Comparison of ENCODE assay signal across 20 cellular contexts in genomic region chr5:69250593-69250992, GRCh38. TPM values are rescaled to one million over a fixed set of nuclear protein-coding genes. Genes with fewer than 3 reads are reported as not detected.
A peak's percentile ranks its signal among the peaks of the same experiment; 100 is the strongest.
DNase-seq lines count a peak whose midpoint lies in the region; FAIRE-seq and TF ChIP-seq lines count a peak whose summit lies in the region.
"Had no signal": no experiment of that assay in that cellular context is flagged by ENCODE, and none has a peak within 500 bp of the region (broad histone marks: within the 10 kb centered on the region; RNA-seq: fewer than 3 reads in every experiment).

No MANE protein-coding gene starts in this region.

- H3K4ac ChIP-seq in trophoblast cell (ENCODE audit: low read depth, low read length), result peak overlapping the region; percentile 66
- H3K4ac ChIP-seq in neuronal stem cell (ENCODE audit: low read length), result no peak overlapping the region

- no peak overlapping the region for H3K9ac ChIP-seq in HUES6 (ENCODE audit: low read length)
- no peak overlapping the region for H3K9ac ChIP-seq in astrocyte (ENCODE audit: low read length)
- no peak overlapping the region for H3K9ac ChIP-seq in trophoblast cell (ENCODE audit: low read length)
- H3K9ac ChIP-seq in neuronal stem cell (ENCODE audit: low read depth, low read length, poor library complexity), result no peak overlapping the region

- peaks cover 79% of the 10 kb centered on the region for H4K20me1 ChIP-seq in astrocyte (ENCODE audit: insufficient read depth, low read length)

- peak overlapping the region; percentile 67 for H4K12ac ChIP-seq in trophoblast cell (ENCODE audit: low read depth, low read length)

- peaks cover 14% of the 10 kb centered on the region for H3K36me3 Mint-ChIP-seq in activated naive CD4-positive, alpha-beta T cell treated with anti-CD3 and anti-CD28 coated beads for 36 hours (ENCODE audit: low read depth)
- peaks cover 22% of the 10 kb centered on the region for H3K36me3 Mint-ChIP-seq in activated naive CD4-positive, alpha-beta T cell treated with anti-CD3 and anti-CD28 coated beads, Interleukin-2, amount 10 ng/mL, durations not matched to agents 7 days and 5 days
- peaks cover 18% of the 10 kb centered on the region for H3K36me3 Mint-ChIP-seq in astrocyte (ENCODE audit: low read depth, unreplicated experiment)

- H3K79me2 ChIP-seq in astrocyte (ENCODE audit: insufficient read depth, low read length), result peaks cover 81% of the 10 kb centered on the region
- peaks cover 8% of the 10 kb centered on the region for H3K79me2 ChIP-seq in trophoblast cell (ENCODE audit: control insufficient read depth, insufficient read depth, low read length, poor library complexity)

- no peak overlapping the region for H2BK15ac ChIP-seq in neuronal stem cell (ENCODE audit: low read length)

- H2AK5ac ChIP-seq in trophoblast cell (ENCODE audit: low read length), result peak overlapping the region; percentile 65
- no peak overlapping the region for H2AK5ac ChIP-seq in neuronal stem cell (ENCODE audit: low read depth, low read length)

- no CpG with 5 or more reads among the region's 2 CpGs for WGBS in trophoblast cell (ENCODE audit: extremely low coverage, insufficient coverage, insufficient read length)
- WGBS in neuronal stem cell (ENCODE audit: extremely low coverage in 2 of 2, insufficient read length in 2 of 2, insufficient replicate concordance in 1 of 2), 2 donors, result no CpG with 5 or more reads among the region's 2 CpGs

- H4K91ac ChIP-seq in trophoblast cell (ENCODE audit: low read depth, low read length), result peak overlapping the region; percentile 69
- no peak overlapping the region for H4K91ac ChIP-seq in neuronal stem cell (ENCODE audit: low read depth, low read length, poor library complexity)

- CTCF ChIA-PET in activated naive CD4-positive, alpha-beta T cell treated with anti-CD3 and anti-CD28 coated beads for 36 hours (lab: Charles Lee), result no interaction called here
- CTCF ChIA-PET in activated naive CD4-positive, alpha-beta T cell treated with anti-CD3 and anti-CD28 coated beads, Interleukin-2, amount 10 ng/mL, durations not matched to agents 7 days and 5 days (lab: Charles Lee), result no interaction called here

- H3K9me3 ChIP-seq in HUES6 (ENCODE audit: control insufficient read depth, insufficient read depth, low read depth, low read length) (no peaks in the 10 kb centered on the region), astrocyte (ENCODE audit: insufficient read depth, low read depth, low read length) (no peaks in the 10 kb centered on the region), trophoblast cell (ENCODE audit: insufficient read depth, low read depth, low read length) (no peaks in the 10 kb centered on the region), neuronal stem cell (replicated peaks in 1 of 2; ENCODE audit: control insufficient read depth in 2 of 2, insufficient read depth in 1 of 2, low read depth in 1 of 2, low read length in 2 of 2) (no peaks in the 10 kb centered on the region)
- H3K9me3 ChIP-seq: SJSA1 had no signal

- H3K4me2 ChIP-seq in astrocyte (ENCODE audit: low read length) (no peak overlapping the region), trophoblast cell (ENCODE audit: low read length) (no peak overlapping the region), neuronal stem cell (ENCODE audit: insufficient read depth, low read length, poor library complexity, severe bottlenecking) (no peak overlapping the region)

- H2BK120ac ChIP-seq in trophoblast cell (ENCODE audit: insufficient read depth, low read length, poor library complexity) (peak overlapping the region; percentile 78), neuronal stem cell (ENCODE audit: low read depth, low read length) (no peak overlapping the region)

- H2BK5ac ChIP-seq in trophoblast cell (ENCODE audit: low read depth, low read length, poor library complexity), result peak overlapping the region; percentile 70
- H2BK5ac ChIP-seq in neuronal stem cell (ENCODE audit: low read length), result no peak overlapping the region

- H3K18ac ChIP-seq in trophoblast cell (ENCODE audit: low read length) (peak overlapping the region; percentile 60), neuronal stem cell (ENCODE audit: low read length) (no peak overlapping the region)

- peaks cover 18% of the 10 kb centered on the region for H3K4me1 Mint-ChIP-seq in activated naive CD4-positive, alpha-beta T cell treated with anti-CD3 and anti-CD28 coated beads for 36 hours (ENCODE audit: low read depth)
- peaks cover 3% of the 10 kb centered on the region for H3K4me1 Mint-ChIP-seq in activated naive CD4-positive, alpha-beta T cell treated with anti-CD3 and anti-CD28 coated beads, Interleukin-2, amount 10 ng/mL, durations not matched to agents 7 days and 5 days
- peaks cover 5% of the 10 kb centered on the region for H3K4me1 Mint-ChIP-seq in astrocyte (ENCODE audit: low read depth, unreplicated experiment)

- peaks cover 5% of the 10 kb centered on the region for H3K9me3 Mint-ChIP-seq in activated naive CD4-positive, alpha-beta T cell treated with anti-CD3 and anti-CD28 coated beads for 36 hours
- peaks cover 5% of the 10 kb centered on the region for H3K9me3 Mint-ChIP-seq in activated naive CD4-positive, alpha-beta T cell treated with anti-CD3 and anti-CD28 coated beads, Interleukin-2, amount 10 ng/mL, durations not matched to agents 7 days and 5 days
- no peaks in the 10 kb centered on the region for H3K9me3 Mint-ChIP-seq in astrocyte (ENCODE audit: unreplicated experiment)

- H3K14ac ChIP-seq in trophoblast cell (ENCODE audit: low read length) (peak overlapping the region; percentile 28), neuronal stem cell (ENCODE audit: low read length) (no peak overlapping the region)

- H3K27ac ChIP-seq in HUES6 (ENCODE audit: low read depth, low read length) (peak overlapping the region; percentile 39; the same call in 1 of the 2 replicates), astrocyte (ENCODE audit: low read depth, low read length) (no peak overlapping the region), trophoblast cell (ENCODE audit: low read depth, low read length) (peak overlapping the region; percentile 75), neuronal stem cell (replicated peaks; ENCODE audit: low read length) (no peak overlapping the region)
- H3K27ac ChIP-seq: C4-2B, SJSA1 had no signal

- FAIRE-seq in astrocyte (lab: Jason Lieb, UNC), result no peak
- FAIRE-seq: A204.1, H1 had no signal

- H2AFZ ChIP-seq in astrocyte (ENCODE audit: low read depth, low read length) (no peak overlapping the region), trophoblast cell (ENCODE audit: insufficient read depth, low read length, poor library complexity) (peak overlapping the region; percentile 1), neuronal stem cell (ENCODE audit: low read length) (no peak overlapping the region)

- no peak for TF ChIP-seq CTCF in astrocyte (IDR thresholded peaks at IDR 0.05; ENCODE audit: insufficient read depth, low read depth, low read length)

- H3K27me3 ChIP-seq in HUES6 (ENCODE audit: control insufficient read depth, insufficient read depth, low read length) (no peaks in the 10 kb centered on the region), astrocyte (ENCODE audit: insufficient read depth, low read length) (no peaks in the 10 kb centered on the region), trophoblast cell (ENCODE audit: insufficient read depth, low read length) (no peaks in the 10 kb centered on the region), neuronal stem cell (ENCODE audit: control insufficient read depth in 3 of 3, insufficient read depth in 3 of 3, low read depth in 1 of 3, low read length in 3 of 3) (no peaks in the 10 kb centered on the region)
- H3K27me3 ChIP-seq: SJSA1 had no signal

- H3K27ac Mint-ChIP-seq in activated naive CD4-positive, alpha-beta T cell treated with anti-CD3 and anti-CD28 coated beads for 36 hours, result peak overlapping the region; percentile 18
- H3K27ac Mint-ChIP-seq in activated naive CD4-positive, alpha-beta T cell treated with anti-CD3 and anti-CD28 coated beads, Interleukin-2, amount 10 ng/mL, durations not matched to agents 7 days and 5 days, result no peak overlapping the region
- peak overlapping the region; percentile 34 for H3K27ac Mint-ChIP-seq in astrocyte (ENCODE audit: unreplicated experiment)

- H3K4me3 Mint-ChIP-seq in activated naive CD4-positive, alpha-beta T cell treated with anti-CD3 and anti-CD28 coated beads for 36 hours, result no peak overlapping the region
- H3K4me3 Mint-ChIP-seq in activated naive CD4-positive, alpha-beta T cell treated with anti-CD3 and anti-CD28 coated beads, Interleukin-2, amount 10 ng/mL, durations not matched to agents 7 days and 5 days, result no peak overlapping the region
- no peak overlapping the region for H3K4me3 Mint-ChIP-seq in astrocyte (ENCODE audit: unreplicated experiment)

- H3K4me1 ChIP-seq in HUES6 (ENCODE audit: control insufficient read depth, insufficient read depth, low read length) (peaks cover 4% of the 10 kb centered on the region; the same call in 1 of the 2 replicates), astrocyte (ENCODE audit: insufficient read depth, low read length) (no peaks in the 10 kb centered on the region), trophoblast cell (ENCODE audit: control insufficient read depth in 1 of 2, insufficient read depth in 2 of 2, low read length in 2 of 2) (peaks cover 8 to 11% of the 10 kb centered on the region in 2 experiments), neuronal stem cell (ENCODE audit: control insufficient read depth in 2 of 2, insufficient read depth in 1 of 2, low read depth in 1 of 2, low read length in 2 of 2) (no peaks in the 10 kb centered on the region)
- H3K4me1 ChIP-seq: SJSA1 had no signal

- peak overlapping the region; percentile 46 for H2BK12ac ChIP-seq in trophoblast cell (ENCODE audit: low read length)
- H2BK12ac ChIP-seq in neuronal stem cell (ENCODE audit: low read length), result no peak overlapping the region

- intact Hi-C loops in activated naive CD4-positive, alpha-beta T cell treated with anti-CD3 and anti-CD28 coated beads for 36 hours (cut with micrococcal nuclease), result no loop called here

- peaks cover 21% of the 10 kb centered on the region for H3K36me3 ChIP-seq in HUES6 (ENCODE audit: control insufficient read depth, insufficient read depth, low read length)
- peaks cover 2% of the 10 kb centered on the region for H3K36me3 ChIP-seq in astrocyte (ENCODE audit: insufficient read depth, low read length)
- H3K36me3 ChIP-seq in trophoblast cell (ENCODE audit: control insufficient read depth in 1 of 2, insufficient read depth in 2 of 2, low read length in 2 of 2), result peaks cover 3 to 9% of the 10 kb centered on the region in 2 experiments
- H3K36me3 ChIP-seq in neuronal stem cell (replicated peaks in 1 of 2; ENCODE audit: control insufficient read depth in 2 of 2, insufficient read depth in 2 of 2, low read length in 2 of 2), result peaks cover 0 to 14% of the 10 kb centered on the region in 2 donors

- no peak overlapping the region for H3K23ac ChIP-seq in trophoblast cell (ENCODE audit: low read length)
- no peak overlapping the region for H3K23ac ChIP-seq in neuronal stem cell (ENCODE audit: low read depth, low read length, poor library complexity)

- H3K4me3 ChIP-seq in HUES6 (ENCODE audit: low read depth, low read length) (no peak overlapping the region), astrocyte (ENCODE audit: insufficient read depth, low read depth, low read length) (no peak overlapping the region), trophoblast cell (ENCODE audit: low read depth, low read length) (no peak overlapping the region), neuronal stem cell (ENCODE audit: low read length in 2 of 2) (no peak overlapping the region)
- H3K4me3 ChIP-seq: SJSA1 had no signal

- peak overlapping the region; percentile 40 for H4K8ac ChIP-seq in trophoblast cell (ENCODE audit: low read depth, low read length)
- H4K8ac ChIP-seq in neuronal stem cell (ENCODE audit: low read depth, low read length), result no peak overlapping the region

- peaks cover 13% of the 10 kb centered on the region for H3K79me1 ChIP-seq in trophoblast cell (ENCODE audit: low read length)
- H3K79me1 ChIP-seq in neuronal stem cell (ENCODE audit: low read depth, low read length), result no peaks in the 10 kb centered on the region

- no peak for DNase-seq in activated naive CD4-positive, alpha-beta T cell treated with anti-CD3 and anti-CD28 coated beads for 36 hours
- DNase-seq in activated naive CD4-positive, alpha-beta T cell treated with anti-CD3 and anti-CD28 coated beads, Interleukin-2, amount 10 ng/mL, durations not matched to agents 7 days and 5 days, result no peak
- DNase-seq in astrocyte (ENCODE audit: low read depth) (no peak), trophoblast cell (peak; percentile 77 to 78), neuronal stem cell (ENCODE audit: low spot score) (no peak), GDM1 (lab: John Stamatoyannopoulos, UW) (no peak), putamen (ENCODE audit: low spot score) (no peak)
- DNase-seq: DMS 273 treated with DMSO at 0.1 percent for 48 hours, KBM-7, NCI-H1417 treated with DMSO at 0.1 percent for 48 hours, NCI-H2029 treated with DMSO at 0.1 percent for 48 hours, NCI-H2171 treated with DMSO at 0.1 percent for 48 hours, NCI-H510A, NCI-H82, PC-3 had no signal

- H3K27me3 Mint-ChIP-seq in activated naive CD4-positive, alpha-beta T cell treated with anti-CD3 and anti-CD28 coated beads for 36 hours (ENCODE audit: low read depth), result no peaks in the 10 kb centered on the region
- no peaks in the 10 kb centered on the region for H3K27me3 Mint-ChIP-seq in activated naive CD4-positive, alpha-beta T cell treated with anti-CD3 and anti-CD28 coated beads, Interleukin-2, amount 10 ng/mL, durations not matched to agents 7 days and 5 days
- H3K27me3 Mint-ChIP-seq in astrocyte (ENCODE audit: low read depth, unreplicated experiment), result no peaks in the 10 kb centered on the region

RNA-seq across cellular contexts. Expression of gene CDK7, which starts 15.9 kb away (rescaled TPM):
- total RNA-seq in activated naive CD4-positive, alpha-beta T cell treated with anti-CD3 and anti-CD28 coated beads for 36 hours, result 10 to 100 TPM; 23.8 to 28.4 TPM
- total RNA-seq in astrocyte, result 53.6 and 58.3 TPM in 2 replicates
- 112 and 122 TPM in 2 replicates for polyA plus RNA-seq in trophoblast cell (2013)
- 45.7 TPM for polyA plus RNA-seq in neuronal stem cell (2013, experiment 1 of 2)
- polyA plus RNA-seq in neuronal stem cell (2013, experiment 2 of 2), result 50.5 TPM

Comparison
In these comparisons a context has a peak if more than half of its experiments do, and no peak if none do; other contexts are left out.
1. DNase-seq: peak in trophoblast cell (2 of 2); none in activated naive CD4-positive, alpha-beta T cell treated with anti-CD3 and anti-CD28 coated beads for 36 hours (single experiment), activated naive CD4-positive, alpha-beta T cell treated with anti-CD3 and anti-CD28 coated beads, Interleukin-2, amount 10 ng/mL, durations not matched to agents 7 days and 5 days (single experiment), astrocyte (single experiment), neuronal stem cell (single experiment), GDM1 (single experiment) and putamen (single experiment).
2. H3K27ac ChIP-seq: peak in HUES6 (single experiment) and trophoblast cell (single experiment); none in astrocyte (single experiment) and neuronal stem cell (single experiment).